Comparison of ENCODE assay signal across 17 cellular contexts in the genomic region with DNA sequence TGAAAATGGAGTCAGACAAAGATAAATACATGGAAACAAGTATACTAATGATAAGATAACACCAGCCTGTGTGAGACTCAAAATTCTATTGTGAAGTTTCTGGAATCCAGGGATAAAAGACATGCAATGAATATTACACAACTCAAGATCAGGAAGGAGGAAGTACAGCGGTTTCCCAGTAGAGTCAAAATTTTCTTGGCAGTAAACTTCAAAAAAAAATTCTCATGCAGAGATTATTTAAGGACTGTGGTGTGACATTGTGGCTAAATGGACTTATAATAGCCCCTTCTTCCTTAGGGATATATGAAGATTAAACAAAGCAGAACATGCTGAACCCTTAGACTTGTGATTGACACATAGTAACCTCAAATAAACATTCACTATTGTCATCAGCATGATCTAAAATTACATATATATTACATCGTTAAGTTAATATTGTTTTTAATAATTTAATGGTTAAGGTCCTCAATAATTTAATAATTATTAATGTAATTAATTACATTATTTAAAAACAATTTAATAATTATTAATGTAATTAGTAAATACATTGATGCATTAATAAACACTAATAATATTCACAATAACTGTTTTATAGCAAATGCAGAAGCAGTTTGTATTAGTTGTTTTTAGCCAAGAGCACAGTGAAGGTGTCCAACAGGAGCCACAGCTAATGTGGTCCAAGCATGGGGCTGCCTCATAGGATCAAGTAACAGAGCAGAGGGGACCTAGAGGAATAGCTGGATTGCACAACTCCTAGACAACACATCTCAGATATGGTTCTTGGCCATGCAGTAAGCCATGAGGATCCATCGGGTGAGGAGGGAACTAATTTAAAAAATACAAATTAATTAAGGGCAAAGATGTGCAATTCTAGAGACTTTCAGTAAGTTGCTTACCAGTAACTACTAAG.
DNase-seq lines count a peak whose midpoint lies in the region; ATAC-seq, FAIRE-seq and TF ChIP-seq lines count a peak whose summit lies in the region.
"Had no signal": no experiment of that assay in that cellular context is flagged by ENCODE, and none has a peak within 500 bp of the region (broad histone marks: within the 10 kb centered on the region; RNA-seq: fewer than 3 reads in every experiment).

No MANE protein-coding gene starts in this region.

- no peak for TF ChIP-seq POLR2A in suprapubic skin (IDR thresholded peaks at IDR 0.05)

- peak; percentile 98 for DNase-seq in LNCaP clone FGC (ENCODE audit: low read depth)
- DNase-seq in heart right ventricle, result no peak
- no peak for DNase-seq in suprapubic skin (ENCODE audit: low spot score in 2 of 2)
- DNase-seq in medulla oblongata (ENCODE audit: extremely low spot score), result no peak
- DNase-seq: activated CD8-positive, alpha-beta T cell treated with anti-CD3 and anti-CD28 coated beads for 36 hours; CD4-positive, CD25-positive, alpha-beta regulatory T cell; EL; Karpas-422; NCI-H2029; NCI-H526 treated with DMSO at 0.1 percent for 48 hours; retina; stimulated activated CD4-positive, alpha-beta T cell treated with anti-CD3 and anti-CD28 coated beads, Interleukin-4, amount 100 ng/mL, for 4 hours had no signal

- peak; percentile 48 to 91 (median 63) for ATAC-seq in heart right ventricle
- no peak for ATAC-seq in HG02852 (IDR thresholded peaks at IDR 0.05; ENCODE audit: unreplicated experiment)
- ATAC-seq: activated CD8-positive, alpha-beta T cell treated with anti-CD3 and anti-CD28 coated beads for 36 hours; natural killer cell treated with Interleukin-12 subunit alpha and Interleukin-12 subunit beta and Interleukin-15 and Interleukin-18, amount 100 ng/mL, for 72 hours; stimulated activated effector memory CD8-positive, alpha-beta T cell treated with anti-CD3 and anti-CD28 coated beads, Interleukin-12 subunit alpha, Interleukin-12 subunit beta, amount 100 ng/mL, for 72 hours had no signal

- H3K9me3 ChIP-seq in heart right ventricle (peaks cover 0 to 8% (median 0%) of the 10 kb centered on the region in 11 donors), skeletal muscle tissue (ENCODE audit: control insufficient read depth in 3 of 3, low read length in 3 of 3) (no peaks in the 10 kb centered on the region), suprapubic skin (no peaks in the 10 kb centered on the region)

- WGBS in heart right ventricle, 2 donors, result 56 to 59% methylated on average over 3 of the region's 3 CpGs
- WGBS in suprapubic skin, result 72% methylated on average over 3 of the region's 3 CpGs

- TF ChIP-seq CTCF in LNCaP clone FGC (IDR thresholded peaks at IDR 0.05; ENCODE audit: control insufficient read depth, extremely low read depth, insufficient read depth), result no peak
- no peak for TF ChIP-seq CTCF in heart right ventricle (IDR thresholded peaks at IDR 0.05)
- no peak for TF ChIP-seq CTCF in suprapubic skin (IDR thresholded peaks at IDR 0.05)

- H3K9ac ChIP-seq in skeletal muscle tissue (ENCODE audit: low read depth in 1 of 3, low read length in 3 of 3), result no peak overlapping the region

- H3K4me3 ChIP-seq in LNCaP clone FGC (ENCODE audit: low read depth, low read length) (no peak overlapping the region), heart right ventricle (no peak overlapping the region), skeletal muscle tissue (ENCODE audit: low read length in 3 of 3) (no peak overlapping the region), suprapubic skin (no peak overlapping the region)

- no peak for TF ChIP-seq EP300 in suprapubic skin (IDR thresholded peaks at IDR 0.05)

- H3K27me3 ChIP-seq in heart right ventricle (no peaks in the 10 kb centered on the region), skeletal muscle tissue (ENCODE audit: control insufficient read depth in 3 of 3, insufficient read depth in 3 of 3, low read length in 3 of 3) (no peaks in the 10 kb centered on the region), suprapubic skin (no peaks in the 10 kb centered on the region)

- intact Hi-C loops in heart right ventricle (cut with DNase I), result no loop called here

- peak; percentile 88 for FAIRE-seq in TTC549 (lab: Jason Lieb, UNC)

- H3K4me1 ChIP-seq in heart right ventricle (peaks cover 0 to 29% (median 15%) of the 10 kb centered on the region in 9 donors), skeletal muscle tissue (ENCODE audit: control insufficient read depth in 3 of 3, insufficient read depth in 3 of 3, low read length in 3 of 3) (peaks cover 0 to 3% (median 0%) of the 10 kb centered on the region in 3 donors), suprapubic skin (peaks cover 3% of the 10 kb centered on the region)

- no peaks in the 10 kb centered on the region for H3K36me3 ChIP-seq in heart right ventricle
- H3K36me3 ChIP-seq in skeletal muscle tissue (ENCODE audit: control insufficient read depth in 3 of 3, insufficient read depth in 3 of 3, low read length in 3 of 3), result no peaks in the 10 kb centered on the region
- no peaks in the 10 kb centered on the region for H3K36me3 ChIP-seq in suprapubic skin

- H3K27ac ChIP-seq in heart right ventricle (peak overlapping the region in 8 of 10 donors; percentile 10 to 80 (median 59)), skeletal muscle tissue (ENCODE audit: low read depth, low read length) (peak overlapping the region; percentile 66), suprapubic skin (no peak overlapping the region)
